ENCODE assay signal across 18 cellular contexts in the genomic region with DNA sequence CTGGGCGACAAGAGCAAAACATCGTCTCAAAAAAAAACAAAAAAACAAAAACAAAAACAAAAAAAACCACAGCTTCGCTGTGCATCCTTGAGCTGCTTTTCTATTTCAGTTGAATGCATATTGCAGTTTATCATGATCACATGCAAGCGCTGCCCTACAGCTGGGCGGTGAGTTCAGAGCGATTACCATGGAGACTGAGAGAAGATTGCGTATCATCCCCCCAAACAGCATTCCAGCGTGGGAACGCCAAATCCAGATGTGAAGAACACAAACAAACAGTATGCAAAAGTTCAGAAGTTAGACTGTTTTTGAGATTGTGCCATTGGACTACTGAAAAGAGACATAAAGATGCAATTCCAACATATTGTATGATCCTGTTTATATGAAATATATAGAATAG. TPM values are rescaled to one million over a fixed set of nuclear protein-coding genes. Genes with fewer than 3 reads are reported as not detected.
A peak's percentile ranks its signal among the peaks of the same experiment; 100 is the strongest.
DNase-seq lines count a peak whose midpoint lies in the region; ATAC-seq and FAIRE-seq lines count a peak whose summit lies in the region.
"Had no signal": no experiment of that assay in that cellular context is flagged by ENCODE, and none has a peak within 500 bp of the region (broad histone marks: within the 10 kb centered on the region; RNA-seq: fewer than 3 reads in every experiment).

No MANE protein-coding gene starts in this region.

- H3K27me3 ChIP-seq in naive thymus-derived CD4-positive, alpha-beta T cell (ENCODE audit: control insufficient read depth in 2 of 2, insufficient read depth in 2 of 2, low read length in 2 of 2), result no peaks in the 10 kb centered on the region
- H3K27me3 ChIP-seq: cardiac muscle cell, pancreas had no signal

- H3K4me3 ChIP-seq in naive thymus-derived CD4-positive, alpha-beta T cell (ENCODE audit: low read length), result no peak overlapping the region
- H3K4me3 ChIP-seq: cardiac muscle cell, mucosa of descending colon, pancreas had no signal

- no peak overlapping the region for H3K4me3 Mint-ChIP-seq in activated naive CD4-positive, alpha-beta T cell treated with anti-CD3 and anti-CD28 coated beads, Interleukin-2, amount 10 ng/mL, durations not matched to agents 7 days and 5 days
- no peak overlapping the region for H3K4me3 Mint-ChIP-seq in naive thymus-derived CD4-positive, alpha-beta T cell
- H3K4me3 Mint-ChIP-seq: activated naive CD8-positive, alpha-beta T cell treated with anti-CD3 and anti-CD28 coated beads, Interleukin-2, amount 10 ng/mL, durations not matched to agents 7 days and 5 days; WTC11 had no signal

- intact Hi-C loops in naive thymus-derived CD4-positive, alpha-beta T cell (cut with micrococcal nuclease), result no loop called here

- peak; percentile 99 for FAIRE-seq in endometrium (lab: Jason Lieb, UNC)
- FAIRE-seq: kidney, pancreas had no signal

- H3K9me3 ChIP-seq in naive thymus-derived CD4-positive, alpha-beta T cell (ENCODE audit: control insufficient read depth in 2 of 3, low read length in 3 of 3), result no peaks in the 10 kb centered on the region
- H3K9me3 ChIP-seq: mucosa of descending colon, pancreas had no signal

- peaks cover 35 to 46% of the 10 kb centered on the region in 2 donors for H3K4me1 ChIP-seq in naive thymus-derived CD4-positive, alpha-beta T cell (ENCODE audit: control insufficient read depth in 2 of 2, insufficient read depth in 2 of 2, low read length in 2 of 2)
- H3K4me1 ChIP-seq: pancreas had no signal

- POLR2A ChIA-PET in naive thymus-derived CD4-positive, alpha-beta T cell (lab: Charles Lee), result interaction anchor here (0.6 to 2.5 kb wide), 10 partner anchors 10 to 194 kb away, joined by 3 to 18 read pairs (median 3); partner anchors contain the start of genes CAMTA2, PFN1, RNF167 and SLC25A11

- no peak overlapping the region for H3K27ac ChIP-seq in naive thymus-derived CD4-positive, alpha-beta T cell (ENCODE audit: low read depth, low read length)

- no peak for DNase-seq in activated naive CD4-positive, alpha-beta T cell treated with anti-CD3 and anti-CD28 coated beads, Interleukin-2, amount 10 ng/mL, durations not matched to agents 7 days and 5 days
- DNase-seq in activated naive CD4-positive, alpha-beta T cell (lab: John Stamatoyannopoulos, UW), result no peak
- DNase-seq in naive thymus-derived CD4-positive, alpha-beta T cell, result no peak
- no peak for DNase-seq in middle frontal gyrus (ENCODE audit: extremely low spot score, low spot score)
- DNase-seq in stimulated activated CD4-positive, alpha-beta T cell treated with anti-CD3 and anti-CD28 coated beads, Interleukin-4, amount 100 ng/mL, for 4 hours, result no peak
- DNase-seq: activated naive CD8-positive, alpha-beta T cell treated with anti-CD3 and anti-CD28 coated beads, Interleukin-2, amount 10 ng/mL, durations not matched to agents 7 days and 5 days; head of caudate nucleus; kidney; mucosa of descending colon; NCI-H2107; NCI-H748 treated with DMSO at 0.1 percent for 48 hours; pancreas had no signal

- peaks cover 51% of the 10 kb centered on the region for H3K4me1 Mint-ChIP-seq in activated naive CD4-positive, alpha-beta T cell treated with anti-CD3 and anti-CD28 coated beads, Interleukin-2, amount 10 ng/mL, durations not matched to agents 7 days and 5 days
- peaks cover 7 to 49% (median 38%) of the 10 kb centered on the region in 7 donors for H3K4me1 Mint-ChIP-seq in naive thymus-derived CD4-positive, alpha-beta T cell
- H3K4me1 Mint-ChIP-seq: WTC11 had no signal

- H3K27me3 Mint-ChIP-seq in activated naive CD4-positive, alpha-beta T cell treated with anti-CD3 and anti-CD28 coated beads, Interleukin-2, amount 10 ng/mL, durations not matched to agents 7 days and 5 days, result no peaks in the 10 kb centered on the region
- no peaks in the 10 kb centered on the region for H3K27me3 Mint-ChIP-seq in naive thymus-derived CD4-positive, alpha-beta T cell
- H3K27me3 Mint-ChIP-seq: activated naive CD8-positive, alpha-beta T cell treated with anti-CD3 and anti-CD28 coated beads, Interleukin-2, amount 10 ng/mL, durations not matched to agents 7 days and 5 days had no signal

- no peak for ATAC-seq in naive thymus-derived CD4-positive, alpha-beta T cell
- ATAC-seq in GM21515 (IDR thresholded peaks at IDR 0.05; ENCODE audit: unreplicated experiment) (no peak), HG03442 (IDR thresholded peaks at IDR 0.05; ENCODE audit: unreplicated experiment) (no peak)
- ATAC-seq: HCT116, mucosa of descending colon, WTC11 had no signal

- CTCF ChIA-PET in activated naive CD4-positive, alpha-beta T cell treated with anti-CD3 and anti-CD28 coated beads, Interleukin-2, amount 10 ng/mL, durations not matched to agents 7 days and 5 days (lab: Charles Lee), result no interaction called here
- CTCF ChIA-PET in naive thymus-derived CD4-positive, alpha-beta T cell (lab: Charles Lee), result interaction anchor here (0.6 to 6.0 kb wide), 5 partner anchors 11 to 59 kb away, joined by 3 to 49 read pairs (median 4); no protein-coding TSS in a partner anchor

- H3K27ac Mint-ChIP-seq in activated naive CD4-positive, alpha-beta T cell treated with anti-CD3 and anti-CD28 coated beads, Interleukin-2, amount 10 ng/mL, durations not matched to agents 7 days and 5 days, result peak overlapping the region; percentile 96
- peak overlapping the region in 8 of 9 donors; percentile 72 to 99 (median 94) for H3K27ac Mint-ChIP-seq in naive thymus-derived CD4-positive, alpha-beta T cell

- peaks cover 31% of the 10 kb centered on the region for H3K36me3 Mint-ChIP-seq in activated naive CD4-positive, alpha-beta T cell treated with anti-CD3 and anti-CD28 coated beads, Interleukin-2, amount 10 ng/mL, durations not matched to agents 7 days and 5 days
- H3K36me3 Mint-ChIP-seq in naive thymus-derived CD4-positive, alpha-beta T cell, result peaks cover 0 to 27% (median 4%) of the 10 kb centered on the region in 5 donors

- H3K9me3 Mint-ChIP-seq in activated naive CD4-positive, alpha-beta T cell treated with anti-CD3 and anti-CD28 coated beads, Interleukin-2, amount 10 ng/mL, durations not matched to agents 7 days and 5 days, result no peaks in the 10 kb centered on the region
- peaks cover 0 to 1% (median 0%) of the 10 kb centered on the region in 11 donors for H3K9me3 Mint-ChIP-seq in naive thymus-derived CD4-positive, alpha-beta T cell
- H3K9me3 Mint-ChIP-seq: activated naive CD8-positive, alpha-beta T cell treated with anti-CD3 and anti-CD28 coated beads, Interleukin-2, amount 10 ng/mL, durations not matched to agents 7 days and 5 days had no signal

- no peaks in the 10 kb centered on the region for H3K36me3 ChIP-seq in naive thymus-derived CD4-positive, alpha-beta T cell (ENCODE audit: control insufficient read depth in 2 of 3, insufficient read depth in 3 of 3, low read length in 3 of 3)
- H3K36me3 ChIP-seq: cardiac muscle cell, pancreas had no signal

RNA-seq across cellular contexts. Expression of gene SLC52A1, which starts 15.1 kb away (rescaled TPM):
- total RNA-seq in naive thymus-derived CD4-positive, alpha-beta T cell, result under 1 TPM in 4 of 5 experiments, not detected in 1; 0.16 to 0.44 (median 0.28) TPM
- polyA plus RNA-seq in naive thymus-derived CD4-positive, alpha-beta T cell, result under 1 TPM in 1 of 2 donors, not detected in 1; 0.14 TPM
- total RNA-seq: cardiac muscle cell, pancreas had no signal
- polyA plus RNA-seq: cardiac muscle cell had no signal

RNA-seq across cellular contexts. Expression of gene ZFP3, which starts 28.0 kb away (rescaled TPM):
- 10 to 100 TPM in 2 of 5 experiments, 1 to 10 TPM in 3; 3.5 to 14.8 (median 5.7) TPM for total RNA-seq in naive thymus-derived CD4-positive, alpha-beta T cell
- 1 to 10 TPM; 1.4 to 1.6 TPM for polyA plus RNA-seq in naive thymus-derived CD4-positive, alpha-beta T cell

RNA-seq across cellular contexts. Expression of gene KIF1C, which starts 52.5 kb away (rescaled TPM):
- 10 to 100 TPM; 11.5 to 46.5 (median 21.0) TPM for total RNA-seq in naive thymus-derived CD4-positive, alpha-beta T cell
- polyA plus RNA-seq in naive thymus-derived CD4-positive, alpha-beta T cell, result 1 to 10 TPM; 3.0 to 3.4 TPM

RNA-seq across cellular contexts. Expression of gene INCA1, which starts 53.0 kb away (rescaled TPM):
- under 1 TPM in 4 of 5 experiments, not detected in 1; 0.38 to 0.42 (median 0.41) TPM for total RNA-seq in naive thymus-derived CD4-positive, alpha-beta T cell
- not detected for polyA plus RNA-seq in naive thymus-derived CD4-positive, alpha-beta T cell
